Comparison of ENCODE assay signal across 1 cellular context in genomic region chr14:75476274-75476995, GRCh38.
TF ChIP-seq lines count a peak whose summit lies in the region.

No MANE protein-coding gene starts in this region.

TF ChIP-seq in HepG2, 621 proteins besides CTCF, POLR2A, EP300 and RAD21 (continued from another document and continues in another):
- TF ChIP-seq TRIM22 (IDR thresholded peaks at IDR 0.05) (no peak), ZNF234 (CRISPR knock-in tag; conservative IDR thresholded peaks at IDR 0.05) (no peak), SSRP1 (CRISPR knock-in tag; IDR thresholded peaks at IDR 0.05) (0 out of 2 replicates have a peak, but pooled peaks have one; percentile 31), TCF7 (IDR thresholded peaks at IDR 0.05; ENCODE audit: low read depth) (0 out of 2 replicates have a peak, but pooled peaks have one; percentile 36), TGIF2 (CRISPR knock-in tag; IDR thresholded peaks at IDR 0.05) (peak; percentile 46; the same call in 1 of the 2 replicates), ADNP (CRISPR knock-in tag; IDR thresholded peaks at IDR 0.05) (no peak), SMC3 (IDR thresholded peaks at IDR 0.05; ENCODE audit: low read length) (0 out of 2 replicates have a peak, but pooled peaks have one; percentile 3), ZNF792 (CRISPR knock-in tag; IDR thresholded peaks at IDR 0.05) (no peak), TFE3 (CRISPR knock-in tag; IDR thresholded peaks at IDR 0.05) (0 out of 2 replicates have a peak, but pooled peaks have one; percentile 54), PRDM4 (CRISPR knock-in tag; IDR thresholded peaks at IDR 0.05; ENCODE audit: borderline replicate concordance) (no peak), ZNF3 (CRISPR knock-in tag; IDR thresholded peaks at IDR 0.05) (no peak), SAP130 (CRISPR knock-in tag; IDR thresholded peaks at IDR 0.05; ENCODE audit: low read depth) (peak; percentile 41; the same call in 1 of the 2 replicates), BHLHE40 (IDR thresholded peaks at IDR 0.05; ENCODE audit: low read length) (peak; percentile 93), ZNF672 (CRISPR knock-in tag; IDR thresholded peaks at IDR 0.05) (no peak), ZNF891 (CRISPR knock-in tag; IDR thresholded peaks at IDR 0.05) (no peak), SNAPC2 (CRISPR knock-in tag; IDR thresholded peaks at IDR 0.05) (0 out of 2 replicates have a peak, but pooled peaks have one; percentile 20), WIZ (CRISPR knock-in tag; IDR thresholded peaks at IDR 0.05) (no peak), USF2 (IDR thresholded peaks at IDR 0.05; ENCODE audit: low read depth, low read length) (peak; percentile 71), USF2 (CRISPR knock-in tag; IDR thresholded peaks at IDR 0.05; ENCODE audit: borderline replicate concordance) (peak; percentile 68; the same call in 1 of the 2 replicates), THRA (CRISPR knock-in tag; IDR thresholded peaks at IDR 0.05; ENCODE audit: borderline replicate concordance) (no peak), NR2C2 (CRISPR knock-in tag; IDR thresholded peaks at IDR 0.05; ENCODE audit: borderline replicate concordance) (no peak), PAX8 (CRISPR knock-in tag; IDR thresholded peaks at IDR 0.05; ENCODE audit: borderline replicate concordance) (no peak), HMG20A (CRISPR knock-in tag; IDR thresholded peaks at IDR 0.05; ENCODE audit: borderline replicate concordance) (peak; percentile 43; the same call in 1 of the 2 replicates), LCORL (IDR thresholded peaks at IDR 0.05) (no peak), LCORL (CRISPR knock-in tag; IDR thresholded peaks at IDR 0.05) (0 out of 2 replicates have a peak, but pooled peaks have one; percentile 24), TARDBP (CRISPR knock-in tag; IDR thresholded peaks at IDR 0.05) (0 out of 2 replicates have a peak, but pooled peaks have one; percentile 35), ZNF446 (CRISPR knock-in tag; IDR thresholded peaks at IDR 0.05) (no peak), ZNF263 (CRISPR knock-in tag; IDR thresholded peaks at IDR 0.05) (peak; percentile 19; the same call in 1 of the 2 replicates), ZNF549 (CRISPR knock-in tag; IDR thresholded peaks at IDR 0.05) (no peak), ATF5 (CRISPR knock-in tag; IDR thresholded peaks at IDR 0.05; ENCODE audit: low read depth) (no peak), ZNF598 (CRISPR knock-in tag; IDR thresholded peaks at IDR 0.05; ENCODE audit: borderline replicate concordance) (no peak), DDIT3 (CRISPR knock-in tag; IDR thresholded peaks at IDR 0.05) (no peak), BORCS8-MEF2B (CRISPR knock-in tag; IDR thresholded peaks at IDR 0.05) (no peak), ZBTB40 (IDR thresholded peaks at IDR 0.05) (no peak), ZBTB40 (CRISPR knock-in tag; IDR thresholded peaks at IDR 0.05) (no peak), ZFX (CRISPR knock-in tag; IDR thresholded peaks at IDR 0.05; ENCODE audit: low read depth) (peak; percentile 54), ZNF660 (CRISPR knock-in tag; IDR thresholded peaks at IDR 0.05; ENCODE audit: borderline replicate concordance, low read depth) (no peak), ZBTB3 (CRISPR knock-in tag; IDR thresholded peaks at IDR 0.05; ENCODE audit: borderline replicate concordance, low read depth) (no peak), REPIN1 (CRISPR knock-in tag; IDR thresholded peaks at IDR 0.05; ENCODE audit: borderline replicate concordance, low read depth) (0 out of 2 replicates have a peak, but pooled peaks have one; percentile 33), SOX5 (CRISPR knock-in tag; IDR thresholded peaks at IDR 0.05; ENCODE audit: borderline replicate concordance) (peak; percentile 70; the same call in 1 of the 2 replicates), ZNF569 (CRISPR knock-in tag; IDR thresholded peaks at IDR 0.05; ENCODE audit: borderline replicate concordance) (no peak), MYC (CRISPR knock-in tag; IDR thresholded peaks at IDR 0.05; ENCODE audit: borderline replicate concordance) (peak; percentile 42; the same call in 1 of the 2 replicates), HMG20B (CRISPR knock-in tag; conservative IDR thresholded peaks at IDR 0.05) (no peak), NFE2L1 (CRISPR knock-in tag; IDR thresholded peaks at IDR 0.05; ENCODE audit: borderline replicate concordance) (no peak)
